Comparison of ENCODE assay signal across 10 cellular contexts in genomic region chr3:149535395-149535685, GRCh38.
DNase-seq lines count a peak whose midpoint lies in the region; ATAC-seq and TF ChIP-seq lines count a peak whose summit lies in the region.
"Had no signal": no experiment of that assay in that cellular context is flagged by ENCODE, and none has a peak within 500 bp of the region (broad histone marks: within the 10 kb centered on the region; RNA-seq: fewer than 3 reads in every experiment).

No MANE protein-coding gene starts in this region.

- DNase-seq in left ventricle myocardium inferior = no peak
- no peak for DNase-seq in cardiac septum (ENCODE audit: low spot score)
- DNase-seq in coronary artery (ENCODE audit: low spot score) = no peak
- no peak for DNase-seq in A172 (ENCODE audit: low spot score)
- no peak for DNase-seq in erythroblast (lab: John Stamatoyannopoulos, UW)
- DNase-seq: activated naive CD8-positive, alpha-beta T cell treated with anti-CD3 and anti-CD28 coated beads, Interleukin-2, amount 10 ng/mL, durations not matched to agents 7 days and 5 days; AML-193 had no signal

- H3K4me1 Mint-ChIP-seq in nephron = peaks cover 86% of the 10 kb centered on the region

- peak overlapping the region in 2 of 3 experiments; percentile 39 to 46 for H3K4me3 Mint-ChIP-seq in nephron
- H3K4me3 Mint-ChIP-seq: activated naive CD8-positive, alpha-beta T cell treated with anti-CD3 and anti-CD28 coated beads, Interleukin-2, amount 10 ng/mL, durations not matched to agents 7 days and 5 days had no signal

- peak overlapping the region; percentile 86 to 96 (median 95) for H3K27ac Mint-ChIP-seq in nephron
- H3K27ac Mint-ChIP-seq: activated naive CD8-positive, alpha-beta T cell treated with anti-CD3 and anti-CD28 coated beads, Interleukin-2, amount 10 ng/mL, durations not matched to agents 7 days and 5 days had no signal

- H3K36me3 Mint-ChIP-seq in nephron (ENCODE audit: low read depth) = peaks cover 3% of the 10 kb centered on the region
- H3K36me3 Mint-ChIP-seq: activated naive CD8-positive, alpha-beta T cell treated with anti-CD3 and anti-CD28 coated beads, Interleukin-2, amount 10 ng/mL, durations not matched to agents 7 days and 5 days had no signal

- no peaks in the 10 kb centered on the region for H3K9me3 Mint-ChIP-seq in nephron
- H3K9me3 Mint-ChIP-seq: activated naive CD8-positive, alpha-beta T cell treated with anti-CD3 and anti-CD28 coated beads, Interleukin-2, amount 10 ng/mL, durations not matched to agents 7 days and 5 days had no signal

- TF ChIP-seq CTCF in left ventricle myocardium inferior (IDR thresholded peaks at IDR 0.05; ENCODE audit: borderline replicate concordance) (no peak), coronary artery (IDR thresholded peaks at IDR 0.05) (no peak), nephron (IDR thresholded peaks at IDR 0.05; ENCODE audit: unreplicated experiment in 3 of 3) (no peak)

- H3K9me3 ChIP-seq in left ventricle myocardium inferior (replicated peaks) = no peaks in the 10 kb centered on the region

- H3K4me3 ChIP-seq in left ventricle myocardium inferior (no peak overlapping the region), coronary artery (peak overlapping the region; percentile 31)

- no peak for TF ChIP-seq POLR2A in erythroblast (IDR thresholded peaks at IDR 0.05; ENCODE audit: low read length)

- no peaks in the 10 kb centered on the region for H3K27me3 ChIP-seq in left ventricle myocardium inferior (ENCODE audit: low read depth)

- H3K27ac ChIP-seq in left ventricle myocardium inferior (replicated peaks) = peak overlapping the region; percentile 41
- peak overlapping the region in 1 of 2 donors; percentile 81 for H3K27ac ChIP-seq in coronary artery

- H3K27me3 Mint-ChIP-seq in nephron (ENCODE audit: low read depth) = no peaks in the 10 kb centered on the region

- ATAC-seq in HG02852 (IDR thresholded peaks at IDR 0.05; ENCODE audit: unreplicated experiment) (no peak), HG03469 (IDR thresholded peaks at IDR 0.05; ENCODE audit: unreplicated experiment) (no peak)

- no peaks in the 10 kb centered on the region for H3K36me3 ChIP-seq in left ventricle myocardium inferior

- intact Hi-C loops in left ventricle myocardium inferior (cut with micrococcal nuclease) (no loop called here), cardiac septum (cut with DNase I) (loop anchor here (2.0 kb wide), 1 partner anchor 183 kb away; no protein-coding TSS in a partner anchor)

- H3K4me1 ChIP-seq in left ventricle myocardium inferior = peaks cover 70% of the 10 kb centered on the region
